ENCODE assay signal across 20 cellular contexts in genomic region chr12:128792398-128792797, GRCh38. TPM values are rescaled to one million over a fixed set of nuclear protein-coding genes. Genes with fewer than 3 reads are reported as not detected.
DNase-seq lines count a peak whose midpoint lies in the region; ATAC-seq and TF ChIP-seq lines count a peak whose summit lies in the region.
"Had no signal": no experiment of that assay in that cellular context is flagged by ENCODE, and none has a peak within 500 bp of the region (broad histone marks: within the 10 kb centered on the region; RNA-seq: fewer than 3 reads in every experiment).

No MANE protein-coding gene starts in this region.

- H3K4me3 Mint-ChIP-seq in activated CD8-positive, alpha-beta memory T cell treated with anti-CD3 and anti-CD28 coated beads, Interleukin-2, amount 10 ng/mL, durations not matched to agents 7 days and 5 days: no peak overlapping the region
- H3K4me3 Mint-ChIP-seq in endodermal cell: no peak overlapping the region
- H3K4me3 Mint-ChIP-seq in stimulated activated memory B cell treated with anti-CD40 and anti-IgM and Interleukin-4, amounts not matched to agents 10 μg/mL and 1 μg/mL and 100 μg/mL, for 72 hours: peak overlapping the region; percentile 31
- H3K4me3 Mint-ChIP-seq: WTC11 had no signal

- H3K27me3 ChIP-seq in endodermal cell (ENCODE audit: control insufficient read depth, insufficient read depth, low read length, poor library complexity, severe bottlenecking): no peaks in the 10 kb centered on the region
- no peaks in the 10 kb centered on the region for H3K27me3 ChIP-seq in MG63
- H3K27me3 ChIP-seq: BE2C, brain microvascular endothelial cell, upper lobe of left lung had no signal

- H3K9me3 Mint-ChIP-seq in activated CD8-positive, alpha-beta memory T cell treated with anti-CD3 and anti-CD28 coated beads, Interleukin-2, amount 10 ng/mL, durations not matched to agents 7 days and 5 days (ENCODE audit: low read depth): no peaks in the 10 kb centered on the region
- no peaks in the 10 kb centered on the region for H3K9me3 Mint-ChIP-seq in endodermal cell
- H3K9me3 Mint-ChIP-seq in stimulated activated memory B cell treated with anti-CD40 and anti-IgM and Interleukin-4, amounts not matched to agents 10 μg/mL and 1 μg/mL and 100 μg/mL, for 72 hours: no peaks in the 10 kb centered on the region

- H3K36me3 Mint-ChIP-seq in activated CD8-positive, alpha-beta memory T cell treated with anti-CD3 and anti-CD28 coated beads, Interleukin-2, amount 10 ng/mL, durations not matched to agents 7 days and 5 days: peaks cover 34% of the 10 kb centered on the region
- H3K36me3 Mint-ChIP-seq in endodermal cell (ENCODE audit: low read depth): peaks cover 60% of the 10 kb centered on the region
- H3K36me3 Mint-ChIP-seq in stimulated activated memory B cell treated with anti-CD40 and anti-IgM and Interleukin-4, amounts not matched to agents 10 μg/mL and 1 μg/mL and 100 μg/mL, for 72 hours: peaks cover 69% of the 10 kb centered on the region

- no peaks in the 10 kb centered on the region for H3K9me2 ChIP-seq in OCI-LY7 (ENCODE audit: insufficient read depth, low read length)

- intact Hi-C loops in OCI-LY7 (cut with micrococcal nuclease; ENCODE audit: unreplicated experiment): loop anchor here (5.0 kb wide), 1 partner anchor 260 kb away; no protein-coding TSS in a partner anchor

- 92 to 96% methylated on average over 12 to 15 of the region's 15 CpGs for WGBS in endodermal cell (ENCODE audit: insufficient coverage in 1 of 2, insufficient read length in 1 of 2), 2 experiments

- peaks cover 17% of the 10 kb centered on the region; the same call in 1 of the 2 replicates for H3K79me2 ChIP-seq in OCI-LY7 (ENCODE audit: insufficient read depth, low read depth, low read length)

- H3K36me3 ChIP-seq in OCI-LY7 (ENCODE audit: insufficient read depth, low read length) (peaks cover 61% of the 10 kb centered on the region), endodermal cell (ENCODE audit: control insufficient read depth, insufficient read depth, low read length) (peaks cover 61% of the 10 kb centered on the region), MG63 (peaks cover 31% of the 10 kb centered on the region)

- H3K27ac Mint-ChIP-seq in activated CD8-positive, alpha-beta memory T cell treated with anti-CD3 and anti-CD28 coated beads, Interleukin-2, amount 10 ng/mL, durations not matched to agents 7 days and 5 days: no peak overlapping the region
- peak overlapping the region; percentile 15 for H3K27ac Mint-ChIP-seq in endodermal cell
- peak overlapping the region; percentile 98 for H3K27ac Mint-ChIP-seq in stimulated activated memory B cell treated with anti-CD40 and anti-IgM and Interleukin-4, amounts not matched to agents 10 μg/mL and 1 μg/mL and 100 μg/mL, for 72 hours
- H3K27ac Mint-ChIP-seq: WTC11 had no signal

- H3K4me1 ChIP-seq in OCI-LY7 (ENCODE audit: insufficient read depth, low read length, poor library complexity, severe bottlenecking): peaks cover 94% of the 10 kb centered on the region
- H3K4me1 ChIP-seq in endodermal cell (ENCODE audit: control insufficient read depth, insufficient read depth, low read length): peaks cover 10% of the 10 kb centered on the region
- H3K4me1 ChIP-seq: BE2C, HAP-1 had no signal

- POLR2A ChIA-PET in OCI-LY7 (lab: Charles Lee): interaction anchor here (1.4 kb wide), 1 partner anchor 29 kb away, joined by 4 read pairs; no protein-coding TSS in a partner anchor

- H3K4me2 ChIP-seq in OCI-LY7 (ENCODE audit: low read length): no peak overlapping the region

- H3K27ac ChIP-seq in OCI-LY7 (ENCODE audit: low read depth, low read length, poor library complexity, severe bottlenecking) (peak overlapping the region; percentile 21), endodermal cell (ENCODE audit: low read depth, low read length) (no peak overlapping the region)
- H3K27ac ChIP-seq: brain microvascular endothelial cell had no signal

- no peak overlapping the region for H3K9ac ChIP-seq in endodermal cell (ENCODE audit: extremely low read depth, low read length, poor library complexity, severe bottlenecking)

- no peaks in the 10 kb centered on the region for H4K20me1 ChIP-seq in OCI-LY7 (ENCODE audit: insufficient read depth, low read length)

- H3K9me3 ChIP-seq in OCI-LY7 (ENCODE audit: low read length) (no peaks in the 10 kb centered on the region), endodermal cell (ENCODE audit: control insufficient read depth, low read length) (no peaks in the 10 kb centered on the region), MG63 (no peaks in the 10 kb centered on the region)
- H3K9me3 ChIP-seq: BE2C, HAP-1, upper lobe of left lung had no signal

- no peak overlapping the region for H3K4me3 ChIP-seq in OCI-LY7 (ENCODE audit: low read depth, low read length, poor library complexity, severe bottlenecking)
- no peak overlapping the region for H3K4me3 ChIP-seq in endodermal cell (ENCODE audit: low read length)
- no peak overlapping the region for H3K4me3 ChIP-seq in MG63
- H3K4me3 ChIP-seq: HAP-1, lung, upper lobe of left lung had no signal

- peak; percentile 23 for DNase-seq in activated CD8-positive, alpha-beta memory T cell treated with anti-CD3 and anti-CD28 coated beads, Interleukin-2, amount 50 U/mL, for 48 hours
- no peak for DNase-seq in activated CD8-positive, alpha-beta memory T cell treated with anti-CD3 and anti-CD28 coated beads, Interleukin-2, amount 10 ng/mL, durations not matched to agents 7 days and 5 days
- no peak for DNase-seq in OCI-LY7 (ENCODE audit: low spot score)
- peak; percentile 43 for DNase-seq in endodermal cell
- no peak for DNase-seq in MG63
- DNase-seq in pons (ENCODE audit: low spot score): no peak
- DNase-seq: activated CD4-positive, alpha-beta T cell treated with anti-CD3 and anti-CD28 coated beads, Interleukin-2, amount 50 U/mL, for 48 hours; BE2C; brain microvascular endothelial cell; KG1; NCI-H187 treated with DMSO at 0.1 percent for 48 hours; NCI-H69; stimulated activated CD4-positive, alpha-beta T cell treated with anti-CD3 and anti-CD28 coated beads, Interleukin-4, amount 100 ng/mL, for 4 hours; T1000; upper lobe of left lung had no signal

- H3K27me3 Mint-ChIP-seq in activated CD8-positive, alpha-beta memory T cell treated with anti-CD3 and anti-CD28 coated beads, Interleukin-2, amount 10 ng/mL, durations not matched to agents 7 days and 5 days: no peaks in the 10 kb centered on the region
- H3K27me3 Mint-ChIP-seq in endodermal cell (ENCODE audit: insufficient read depth): no peaks in the 10 kb centered on the region
- no peaks in the 10 kb centered on the region for H3K27me3 Mint-ChIP-seq in stimulated activated memory B cell treated with anti-CD40 and anti-IgM and Interleukin-4, amounts not matched to agents 10 μg/mL and 1 μg/mL and 100 μg/mL, for 72 hours

- CTCF ChIA-PET in activated CD8-positive, alpha-beta memory T cell treated with anti-CD3 and anti-CD28 coated beads, Interleukin-2, amount 10 ng/mL, durations not matched to agents 7 days and 5 days (lab: Charles Lee): no interaction called here
- CTCF ChIA-PET in OCI-LY7 (lab: Charles Lee; ENCODE audit: unreplicated experiment): no interaction called here

- no peak for ATAC-seq in activated CD8-positive, alpha-beta memory T cell treated with anti-CD3 and anti-CD28 coated beads, Interleukin-2, amount 10 ng/mL, durations not matched to agents 7 days and 5 days
- ATAC-seq in stimulated activated memory B cell treated with anti-CD40 and anti-IgM and Interleukin-4, amounts not matched to agents 10 μg/mL and 1 μg/mL and 100 μg/mL, for 72 hours: no peak
- no peak for ATAC-seq in HG03439 (IDR thresholded peaks at IDR 0.05; ENCODE audit: unreplicated experiment)
- ATAC-seq: WTC11 had no signal

- TF ChIP-seq CTCF in OCI-LY7 (conservative IDR thresholded peaks at IDR 0.05; ENCODE audit: low read length): no peak
- no peak for TF ChIP-seq CTCF in endodermal cell (conservative IDR thresholded peaks at IDR 0.05)

- no peak overlapping the region for H2AFZ ChIP-seq in OCI-LY7 (ENCODE audit: low read length)

- peaks cover 47% of the 10 kb centered on the region for H3K4me1 Mint-ChIP-seq in activated CD8-positive, alpha-beta memory T cell treated with anti-CD3 and anti-CD28 coated beads, Interleukin-2, amount 10 ng/mL, durations not matched to agents 7 days and 5 days
- peaks cover 8% of the 10 kb centered on the region for H3K4me1 Mint-ChIP-seq in endodermal cell
- H3K4me1 Mint-ChIP-seq in stimulated activated memory B cell treated with anti-CD40 and anti-IgM and Interleukin-4, amounts not matched to agents 10 μg/mL and 1 μg/mL and 100 μg/mL, for 72 hours: peaks cover 85% of the 10 kb centered on the region
- H3K4me1 Mint-ChIP-seq: WTC11 had no signal

- BruUV-seq in OCI-LY7 (replicated peaks; lab: Mats Ljungman, UMichigan): no TSS peak

RNA-seq across cellular contexts. Expression of gene SLC15A4, which starts 31.4 kb away (rescaled TPM):
- total RNA-seq in activated CD8-positive, alpha-beta memory T cell treated with anti-CD3 and anti-CD28 coated beads, Interleukin-2, amount 10 ng/mL, durations not matched to agents 7 days and 5 days: 10 to 100 TPM; 23.0 to 26.0 TPM
- total RNA-seq in OCI-LY7 (2014; rRNA removed; shearing (Covaris generic)): 46.7 and 53.3 TPM in 2 replicates
- total RNA-seq in OCI-LY7 (2022) (72.8 and 87.3 TPM in 2 replicates), endodermal cell (10 to 100 TPM; 28.2 to 39.5 TPM)
- polyA plus RNA-seq in endodermal cell (2013, experiment 1 of 2): 18.9 TPM
- 21.5 TPM for polyA plus RNA-seq in endodermal cell (2013, experiment 2 of 2)
- total RNA-seq in MG63 (2014; rRNA removed; shearing (Covaris generic); ENCODE audit: low replicate concordance): 20.9 and 26.9 TPM in 2 replicates

Comparison
In these comparisons a context has a peak if more than half of its experiments do, and no peak if none do; other contexts are left out.
1. DNase-seq: peak in activated CD8-positive, alpha-beta memory T cell treated with anti-CD3 and anti-CD28 coated beads, Interleukin-2, amount 50 U/mL, for 48 hours (single experiment) and endodermal cell (single experiment); none in activated CD8-positive, alpha-beta memory T cell treated with anti-CD3 and anti-CD28 coated beads, Interleukin-2, amount 10 ng/mL, durations not matched to agents 7 days and 5 days (single experiment), OCI-LY7 (single experiment), MG63 (single experiment) and pons (single experiment).